ENCODE assay signal across 12 cellular contexts in genomic region chr1:246364415-246364941, GRCh38.
A peak's percentile ranks its signal among the peaks of the same experiment; 100 is the strongest.
DNase-seq lines count a peak whose midpoint lies in the region; ATAC-seq and TF ChIP-seq lines count a peak whose summit lies in the region.
"Had no signal": no experiment of that assay in that cellular context is flagged by ENCODE, and none has a peak within 500 bp of the region (broad histone marks: within the 10 kb centered on the region; RNA-seq: fewer than 3 reads in every experiment).

No MANE protein-coding gene starts in this region.

- H3K4me1 Mint-ChIP-seq in effector memory CD8-positive, alpha-beta T cell (ENCODE audit: low read depth in 2 of 2), result peaks cover 11 to 18% of the 10 kb centered on the region in 2 donors

- no peak overlapping the region for H3K4me3 Mint-ChIP-seq in effector memory CD8-positive, alpha-beta T cell

- no peaks in the 10 kb centered on the region for H3K9me3 Mint-ChIP-seq in effector memory CD8-positive, alpha-beta T cell

- CTCF ChIA-PET in GM10248 (lab: Yijun Ruan, JAX), result no interaction called here

- H3K4me3 ChIP-seq in prostate gland, result no peak overlapping the region
- H3K4me3 ChIP-seq: hepatocyte had no signal

- H3K27me3 Mint-ChIP-seq in effector memory CD8-positive, alpha-beta T cell, result no peaks in the 10 kb centered on the region

- 87% methylated on average over 6 of the region's 6 CpGs for WGBS in prostate gland

- H3K27ac Mint-ChIP-seq in effector memory CD8-positive, alpha-beta T cell, result no peak overlapping the region

- in situ Hi-C loops in ACHN (cut with HindIII; ENCODE audit: low pct_ligation_motif_present, low pct_unique_long_range_greater_than_20kb, low sequenced_read_pairs), result no loop called here

- no peaks in the 10 kb centered on the region for H3K36me3 ChIP-seq in prostate gland

- TF ChIP-seq CTCF in GM10248 (IDR thresholded peaks at IDR 0.05; ENCODE audit: control extremely low read depth, extremely low read depth, low read depth, missing control alignments), result no peak
- TF ChIP-seq CTCF in prostate gland (IDR thresholded peaks at IDR 0.05), result no peak

- ATAC-seq in GM18868 (IDR thresholded peaks at IDR 0.05; ENCODE audit: unreplicated experiment), result peak; percentile 78
- peak; percentile 71 for ATAC-seq in HG02610 (IDR thresholded peaks at IDR 0.05; ENCODE audit: unreplicated experiment)
- ATAC-seq in HG03575 (IDR thresholded peaks at IDR 0.05; ENCODE audit: extremely low read depth, insufficient number of reproducible peaks, low FRiP score, unreplicated experiment), result peak; percentile 65
- ATAC-seq in effector memory CD8-positive, alpha-beta T cell (replicated peaks), result no peak

- no peaks in the 10 kb centered on the region for H3K4me1 ChIP-seq in prostate gland (replicated peaks)

- no peak for TF ChIP-seq POLR2A in prostate gland (IDR thresholded peaks at IDR 0.05)

- H3K9me3 ChIP-seq in prostate gland, result no peaks in the 10 kb centered on the region

- DNase-seq in GM10248 (ENCODE audit: extremely low spot score) (peak; percentile 45), ACHN (no peak), HuH-7.5 (ENCODE audit: low spot score) (no peak), prostate gland (ENCODE audit: low spot score) (no peak)
- no peak for DNase-seq in effector memory CD8-positive, alpha-beta T cell
- DNase-seq: COR-L47, NCI-H774, small intestine had no signal

- H3K27me3 ChIP-seq in prostate gland (replicated peaks; ENCODE audit: insufficient read depth), result no peaks in the 10 kb centered on the region
- H3K27me3 ChIP-seq: hepatocyte had no signal

- POLR2A ChIA-PET in GM10248 (lab: Yijun Ruan, JAX), result interaction anchor here (0.6 kb wide), 1 partner anchor 28 kb away, joined by 4 read pairs; no protein-coding TSS in a partner anchor

- no peak overlapping the region for H3K27ac ChIP-seq in prostate gland
- H3K27ac ChIP-seq: hepatocyte had no signal

- H3K36me3 Mint-ChIP-seq in effector memory CD8-positive, alpha-beta T cell (ENCODE audit: insufficient read depth), result no peaks in the 10 kb centered on the region

- intact Hi-C loops in prostate gland (cut with DNase I), result no loop called here
